20 cellular contexts compared by ENCODE assay signal in the genomic region with DNA sequence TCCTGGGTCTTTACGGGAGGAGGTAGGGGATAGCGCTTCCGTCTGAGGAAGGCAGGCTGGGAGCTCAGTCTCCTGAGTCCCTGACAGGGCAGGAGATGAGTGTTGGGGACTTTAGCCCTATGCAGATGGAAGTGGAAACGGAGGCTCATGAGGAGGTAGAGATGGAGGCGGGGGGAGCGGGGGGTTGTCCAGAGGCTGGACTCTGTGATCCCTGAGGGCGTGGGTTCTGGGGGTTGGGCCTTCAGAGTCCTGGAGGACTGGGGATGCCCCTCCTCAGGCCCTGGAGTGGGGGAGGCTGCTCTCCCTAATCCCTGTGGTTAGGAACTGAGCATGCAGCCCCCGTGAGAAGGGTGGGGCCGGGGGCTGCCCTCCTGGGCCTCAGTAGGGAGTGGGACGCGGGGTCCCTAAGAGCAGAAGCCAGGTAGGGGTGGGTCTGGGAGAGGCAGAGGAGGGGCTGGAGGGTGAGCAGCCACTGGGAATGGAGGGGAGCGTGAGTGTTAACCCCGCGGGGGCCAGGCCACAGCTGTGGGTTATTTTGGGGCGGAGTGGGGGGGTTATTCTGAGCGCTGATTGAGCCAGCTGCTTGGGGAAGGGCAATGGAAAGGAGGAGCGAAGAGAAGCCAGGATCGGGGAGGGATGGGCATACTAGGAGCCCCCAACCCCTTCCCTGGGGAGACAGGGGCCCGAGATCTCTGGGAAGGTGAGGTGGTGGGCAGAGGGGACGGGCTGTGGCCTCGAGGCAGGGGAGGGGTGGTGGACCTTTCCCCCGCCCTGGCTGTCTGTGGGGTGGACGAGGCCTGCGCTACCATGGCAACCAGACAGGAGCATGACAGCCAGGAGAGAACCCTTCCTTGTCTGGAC. TPM values are rescaled to one million over a fixed set of nuclear protein-coding genes. Genes with fewer than 3 reads are reported as not detected.
DNase-seq lines count a peak whose midpoint lies in the region; ATAC-seq and TF ChIP-seq lines count a peak whose summit lies in the region.
"Had no signal": no experiment of that assay in that cellular context is flagged by ENCODE, and none has a peak within 500 bp of the region (broad histone marks: within the 10 kb centered on the region; RNA-seq: fewer than 3 reads in every experiment).

No MANE protein-coding gene starts in this region.

- H3F3A ChIP-seq in neural progenitor cell (ENCODE audit: low read depth) = peaks cover 35% of the 10 kb centered on the region

- H3K4ac ChIP-seq in IMR-90 (ENCODE audit: low read depth, low read length) = no peak overlapping the region

- peaks cover 18 to 78% (median 65%) of the 10 kb centered on the region in 10 experiments for H3K4me1 ChIP-seq in BLaER1 treated with 17β-estradiol and CSF1 and Interleukin-3, amounts not matched to agents 10 nM and 100 nM
- H3K4me1 ChIP-seq in IMR-90 (ENCODE audit: control insufficient read depth, insufficient read depth, low read length) (peaks cover 4% of the 10 kb centered on the region; the same call in 1 of the 2 replicates), neural progenitor cell (peaks cover 29% of the 10 kb centered on the region), uterus (peaks cover 0 to 7% of the 10 kb centered on the region in 2 donors)

- intact Hi-C loops in IMR-90 (cut with micrococcal nuclease) = loop anchor here (10.0 kb wide), 1 partner anchor 71 kb away; the partner anchor contains the start of gene EMP3
- intact Hi-C loops in uterus (cut with DNase I; ENCODE audit: low total_unique reads) = loop anchor here (10.0 kb wide), 1 partner anchor 49 kb away; the partner anchor contains the start of gene GRWD1
- intact Hi-C loops in activated CD4-positive, alpha-beta memory T cell treated with anti-CD3 and anti-CD28 coated beads for 36 hours (cut with micrococcal nuclease) = loop anchor here (5.0 kb wide), 1 partner anchor 64 kb away; no protein-coding TSS in a partner anchor
- intact Hi-C loops in Calu3 (cut with micrococcal nuclease; ENCODE audit: unreplicated experiment) = no loop called here

- POLR2A ChIA-PET in IMR-90 (lab: Charles Lee; ENCODE audit: unreplicated experiment) = no interaction called here
- POLR2A ChIA-PET in activated CD4-positive, alpha-beta memory T cell treated with anti-CD3 and anti-CD28 coated beads for 36 hours (lab: Charles Lee) = no interaction called here

- no peak overlapping the region for H3K27ac ChIP-seq in BLaER1 treated with 17β-estradiol and CSF1 and Interleukin-3, amounts not matched to agents 10 nM and 100 nM
- no peak overlapping the region for H3K27ac ChIP-seq in IMR-90 (ENCODE audit: insufficient read depth, low read length)
- no peak overlapping the region for H3K27ac ChIP-seq in neural progenitor cell
- H3K27ac ChIP-seq in uterus = no peak overlapping the region
- H3K27ac ChIP-seq: gastroesophageal sphincter had no signal

- no peak for ATAC-seq in IMR-90 (ENCODE audit: low read depth)
- no peak for ATAC-seq in central memory CD8-positive, alpha-beta T cell (replicated peaks; ENCODE audit: extremely low read depth, poor library complexity, severe bottlenecking)
- ATAC-seq: gastroesophageal sphincter, T-helper 17 cell had no signal

- no peak overlapping the region for H2BK120ac ChIP-seq in IMR-90 (ENCODE audit: low read depth, low read length)

- no peak overlapping the region for H2BK15ac ChIP-seq in IMR-90 (ENCODE audit: low read depth, low read length)

- peaks cover under 1% of the 10 kb centered on the region for H3K79me2 ChIP-seq in neural progenitor cell (ENCODE audit: low read depth)

- no peak overlapping the region for H3K23ac ChIP-seq in IMR-90 (ENCODE audit: low read depth, low read length)

- no peak overlapping the region for H3K14ac ChIP-seq in IMR-90 (replicated peaks; ENCODE audit: low read depth, low read length)

- no peak overlapping the region for H2BK5ac ChIP-seq in IMR-90 (ENCODE audit: low read depth, low read length, poor library complexity, severe bottlenecking)

- H3K79me1 ChIP-seq in IMR-90 (ENCODE audit: low read depth in 1 of 2, low read length in 2 of 2) = peaks cover 0 to under 1% of the 10 kb centered on the region in 2 experiments; a peak in 1 of 4 replicates

- no peak for DNase-seq in IMR-90
- DNase-seq in central memory CD8-positive, alpha-beta T cell (ENCODE audit: low spot score in 2 of 2) = no peak
- DNase-seq in neural progenitor cell (ENCODE audit: low spot score) = peak; percentile 41
- DNase-seq in NCI-H2196 treated with DMSO at 0.1 percent for 48 hours (lab: John Stamatoyannopoulos, UW; ENCODE audit: unreplicated experiment) = no peak
- DNase-seq in uterus = no peak
- DNase-seq in activated CD4-positive, alpha-beta memory T cell treated with anti-CD3 and anti-CD28 coated beads for 36 hours = no peak
- DNase-seq in Calu3 = no peak
- DNase-seq: activated CD4-positive, CD25-positive, alpha-beta regulatory T cell treated with anti-CD3 and anti-CD28 coated beads, Interleukin-2, amount 50 U/mL, for 72 hours; cortex of kidney; GF-D8; naive B cell; NCI-H1048; NK-92 treated with Interleukin-12 subunit alpha and Interleukin-12 subunit beta, amount 100 ng/mL, for 24 hours; stimulated activated CD4-positive, alpha-beta T cell treated with anti-CD3 and anti-CD28 coated beads, Interleukin-1b, Interleukin-23, amount 100 ng/mL, for 48 hours; T-helper 17 cell had no signal

- peaks cover 0 to 17% (median 7%) of the 10 kb centered on the region in 11 experiments; a peak in 14 of 22 replicates for H3K9me3 ChIP-seq in BLaER1 treated with 17β-estradiol and CSF1 and Interleukin-3, amounts not matched to agents 10 nM and 100 nM (replicated peaks in 1 of 11)
- no peaks in the 10 kb centered on the region for H3K9me3 ChIP-seq in IMR-90 (ENCODE audit: control insufficient read depth, insufficient read depth, low read length)
- no peaks in the 10 kb centered on the region for H3K9me3 ChIP-seq in neural progenitor cell (ENCODE audit: low read depth)
- no peaks in the 10 kb centered on the region for H3K9me3 ChIP-seq in uterus
- H3K9me3 ChIP-seq: gastroesophageal sphincter had no signal

- H4K8ac ChIP-seq in IMR-90 (ENCODE audit: low read depth in 2 of 2, low read length in 2 of 2) = no peak overlapping the region

- no peak for TF ChIP-seq POLR2A in IMR-90 (IDR thresholded peaks at IDR 0.05; ENCODE audit: low read depth, low read length)
- no peak for TF ChIP-seq POLR2A in uterus (IDR thresholded peaks at IDR 0.05)

- H3K4me1 Mint-ChIP-seq in central memory CD8-positive, alpha-beta T cell = peaks cover 61% of the 10 kb centered on the region
- H3K4me1 Mint-ChIP-seq in neural progenitor cell (peaks cover 63% of the 10 kb centered on the region), Calu3 (ENCODE audit: low read depth, unreplicated experiment) (peaks cover 34% of the 10 kb centered on the region)
- peaks cover 38% of the 10 kb centered on the region for H3K4me1 Mint-ChIP-seq in activated CD4-positive, alpha-beta memory T cell treated with anti-CD3 and anti-CD28 coated beads for 36 hours (ENCODE audit: low read depth)

- H2AFZ ChIP-seq in IMR-90 (replicated peaks; ENCODE audit: low read length, poor library complexity) = peak overlapping the region; percentile 21
- H2AFZ ChIP-seq in neural progenitor cell (replicated peaks) = no peak overlapping the region

- peaks cover 0 to 14% (median 0%) of the 10 kb centered on the region in 11 experiments; a peak in 3 of 22 replicates for H4K20me1 ChIP-seq in BLaER1 treated with 17β-estradiol and CSF1 and Interleukin-3, amounts not matched to agents 10 nM and 100 nM
- H4K20me1 ChIP-seq in IMR-90 (ENCODE audit: insufficient read depth, low read length) = no peaks in the 10 kb centered on the region; the same call in 1 of the 2 replicates
- no peaks in the 10 kb centered on the region for H4K20me1 ChIP-seq in neural progenitor cell (ENCODE audit: low read depth)

- peaks cover 19% of the 10 kb centered on the region for H3K36me3 Mint-ChIP-seq in central memory CD8-positive, alpha-beta T cell (ENCODE audit: insufficient read depth)
- H3K36me3 Mint-ChIP-seq in neural progenitor cell (peaks cover 2% of the 10 kb centered on the region), Calu3 (ENCODE audit: insufficient read depth, unreplicated experiment) (peaks cover 38% of the 10 kb centered on the region)
- H3K36me3 Mint-ChIP-seq in activated CD4-positive, alpha-beta memory T cell treated with anti-CD3 and anti-CD28 coated beads for 36 hours = no peaks in the 10 kb centered on the region

- no peak overlapping the region for H4K5ac ChIP-seq in IMR-90 (ENCODE audit: low read depth, low read length)

- H3K4me2 ChIP-seq in BLaER1 treated with 17β-estradiol and CSF1 and Interleukin-3, amounts not matched to agents 10 nM and 100 nM = peak overlapping the region in 9 of 11 experiments; percentile 23 to 99 (median 60); a peak in 15 of 22 replicates
- no peak overlapping the region for H3K4me2 ChIP-seq in IMR-90 (ENCODE audit: low read depth, low read length)
- peak overlapping the region; percentile 18 for H3K4me2 ChIP-seq in neural progenitor cell

- no TSS peak for BruUV-seq in IMR-90 (replicated peaks; lab: Mats Ljungman, UMichigan)
- no TSS peak for BruUV-seq in Calu3 (replicated peaks; lab: Mats Ljungman, UMichigan)

- peak overlapping the region in 2 of 10 experiments; percentile 25 to 34; a peak in 3 of 20 replicates for H3K4me3 ChIP-seq in BLaER1 treated with 17β-estradiol and CSF1 and Interleukin-3, amounts not matched to agents 10 nM and 100 nM
- H3K4me3 ChIP-seq in IMR-90 (ENCODE audit: insufficient read depth, low read depth, low read length) (no peak overlapping the region), neural progenitor cell (no peak overlapping the region), uterus (no peak overlapping the region)
- H3K4me3 ChIP-seq: gastroesophageal sphincter had no signal

- H3K18ac ChIP-seq in IMR-90 (ENCODE audit: low read depth, low read length) = no peak overlapping the region

- dilution Hi-C loops in IMR-90 (cut with HindIII; ENCODE audit: low sequenced_read_pairs, unreplicated experiment) = no loop called here

- H2AK9ac ChIP-seq in IMR-90 (replicated peaks; ENCODE audit: low read depth, low read length, poor library complexity) = no peak overlapping the region

- H2AK5ac ChIP-seq in IMR-90 (ENCODE audit: low read depth, low read length) = no peak overlapping the region

- H3K27me3 Mint-ChIP-seq in central memory CD8-positive, alpha-beta T cell = peaks cover 41% of the 10 kb centered on the region
- H3K27me3 Mint-ChIP-seq in neural progenitor cell (ENCODE audit: insufficient read depth, low read depth) = peaks cover 47% of the 10 kb centered on the region
- peaks cover 34% of the 10 kb centered on the region for H3K27me3 Mint-ChIP-seq in activated CD4-positive, alpha-beta memory T cell treated with anti-CD3 and anti-CD28 coated beads for 36 hours
- H3K27me3 Mint-ChIP-seq in Calu3 (ENCODE audit: unreplicated experiment) = peaks cover 91% of the 10 kb centered on the region

- H3K36me3 ChIP-seq in BLaER1 treated with 17β-estradiol and CSF1 and Interleukin-3, amounts not matched to agents 10 nM and 100 nM = no peaks in the 10 kb centered on the region
- H3K36me3 ChIP-seq in IMR-90 (ENCODE audit: control insufficient read depth, insufficient read depth, low read length) = no peaks in the 10 kb centered on the region
- H3K36me3 ChIP-seq in neural progenitor cell = no peaks in the 10 kb centered on the region
- H3K36me3 ChIP-seq in uterus = no peaks in the 10 kb centered on the region
- H3K36me3 ChIP-seq: gastroesophageal sphincter had no signal

- no peak overlapping the region for H2BK20ac ChIP-seq in IMR-90 (ENCODE audit: low read depth, low read length)

- in situ Hi-C loops in IMR-90 (cut with MboI; ENCODE audit: low sequenced_read_pairs) = no loop called here

- H3K9me3 Mint-ChIP-seq in central memory CD8-positive, alpha-beta T cell = peaks cover 6% of the 10 kb centered on the region
- H3K9me3 Mint-ChIP-seq in neural progenitor cell (peaks cover 2% of the 10 kb centered on the region), Calu3 (ENCODE audit: low read depth, unreplicated experiment) (peaks cover 3% of the 10 kb centered on the region)
- peaks cover 2% of the 10 kb centered on the region for H3K9me3 Mint-ChIP-seq in activated CD4-positive, alpha-beta memory T cell treated with anti-CD3 and anti-CD28 coated beads for 36 hours

- peaks cover 70 to 82% (median 77%) of the 10 kb centered on the region in 11 experiments for H3K27me3 ChIP-seq in BLaER1 treated with 17β-estradiol and CSF1 and Interleukin-3, amounts not matched to agents 10 nM and 100 nM
- peaks cover 54% of the 10 kb centered on the region for H3K27me3 ChIP-seq in IMR-90 (ENCODE audit: control insufficient read depth, insufficient read depth, low read length)
- peaks cover 69% of the 10 kb centered on the region for H3K27me3 ChIP-seq in neural progenitor cell
- H3K27me3 ChIP-seq in uterus = peaks cover 25 to 44% of the 10 kb centered on the region in 2 donors

- CTCF ChIA-PET in IMR-90 (lab: Yijun Ruan, JAX) = no interaction called here
- CTCF ChIA-PET in activated CD4-positive, alpha-beta memory T cell treated with anti-CD3 and anti-CD28 coated beads for 36 hours (lab: Charles Lee) = no interaction called here
- CTCF ChIA-PET in Calu3 (lab: Charles Lee) = interaction anchor here (0.8 kb wide), 1 partner anchor 64 kb away, joined by 3 read pairs; no protein-coding TSS in a partner anchor

- H4K91ac ChIP-seq in IMR-90 (ENCODE audit: insufficient read depth, low read depth, low read length) = no peak overlapping the region

- WGBS in IMR-90 (ENCODE audit: extremely low coverage in 2 of 2, insufficient read length in 1 of 2), 2 experiments = 90% methylated on average over 7 of the region's 24 CpGs; no CpG with 5 or more reads in 1 of the 2 experiments

- no peak for TF ChIP-seq CTCF in IMR-90 (conservative IDR thresholded peaks at IDR 0.05; ENCODE audit: low read depth, low read length)
- no peak for TF ChIP-seq CTCF in neural progenitor cell (IDR thresholded peaks at IDR 0.05)
- TF ChIP-seq CTCF in uterus (IDR thresholded peaks at IDR 0.05) = no peak
- no peak for TF ChIP-seq CTCF in Calu3 (IDR thresholded peaks at IDR 0.05; ENCODE audit: unreplicated experiment)

- H3K27ac Mint-ChIP-seq in central memory CD8-positive, alpha-beta T cell (ENCODE audit: low read depth) = no peak overlapping the region
- H3K27ac Mint-ChIP-seq in neural progenitor cell (no peak overlapping the region), Calu3 (ENCODE audit: unreplicated experiment) (no peak overlapping the region)
- H3K27ac Mint-ChIP-seq in activated CD4-positive, alpha-beta memory T cell treated with anti-CD3 and anti-CD28 coated beads for 36 hours = no peak overlapping the region

- TF ChIP-seq RAD21 in IMR-90 (IDR thresholded peaks at IDR 0.05; ENCODE audit: low read length) = no peak

- H3K9ac ChIP-seq in BLaER1 treated with 17β-estradiol and CSF1 and Interleukin-3, amounts not matched to agents 10 nM and 100 nM = peak overlapping the region in 1 of 11 experiments; percentile 38; a peak in 1 of 22 replicates
- no peak overlapping the region for H3K9ac ChIP-seq in IMR-90 (ENCODE audit: low read depth, low read length)
- no peak overlapping the region for H3K9ac ChIP-seq in neural progenitor cell

- no peak overlapping the region for H3K56ac ChIP-seq in IMR-90 (ENCODE audit: extremely low read depth, insufficient read depth, low read length)

- H3K4me3 Mint-ChIP-seq in central memory CD8-positive, alpha-beta T cell = peak overlapping the region; percentile 37
- H3K4me3 Mint-ChIP-seq in neural progenitor cell (peak overlapping the region; percentile 74), Calu3 (ENCODE audit: low read depth, unreplicated experiment) (no peak overlapping the region)
- no peak overlapping the region for H3K4me3 Mint-ChIP-seq in activated CD4-positive, alpha-beta memory T cell treated with anti-CD3 and anti-CD28 coated beads for 36 hours

- peaks cover 3% of the 10 kb centered on the region; the same call in 1 of the 2 replicates for H3K9me1 ChIP-seq in IMR-90 (ENCODE audit: insufficient read depth, low read length)

RNA-seq across cellular contexts. Expression of gene GRIN2D, which starts 2.8 kb away (rescaled TPM):
- total RNA-seq in IMR-90 (2012; rRNA removed) (under 0.01 TPM in 2 replicates), neural progenitor cell (ENCODE audit: low replicate concordance) (0.28 and 0.45 TPM in 2 replicates), uterus (1 to 10 TPM in 1 of 4 donors, under 1 TPM in 2, not detected in 1; under 0.01 to 2.4 (median 0.21) TPM), Calu3 (2022) (0.15 TPM in 1 of 2 replicates, not detected in the other)
- polyA plus RNA-seq in IMR-90 (2012; rRNA removed) = 0.23 and 0.24 TPM in 2 replicates
- 0.16 and 0.30 TPM in 2 replicates for polyA plus RNA-seq in IMR-90 (2012; cell fraction: cytosol; rRNA removed)
- polyA plus RNA-seq in IMR-90 (2012; cell fraction: nucleus; rRNA removed; ENCODE audit: low replicate concordance) = 0.30 and 0.69 TPM in 2 replicates
- under 1 TPM; 0.07 TPM for total RNA-seq in activated CD4-positive, alpha-beta memory T cell treated with anti-CD3 and anti-CD28 coated beads for 36 hours

RNA-seq across cellular contexts. Expression of gene KDELR1, which starts 4.9 kb away (rescaled TPM):
- total RNA-seq in IMR-90 (2012; rRNA removed) (57.8 and 58.8 TPM in 2 replicates), neural progenitor cell (ENCODE audit: low replicate concordance) (106 and 161 TPM in 2 replicates), uterus (100 to 1,000 TPM in 2 of 4 donors, 10 to 100 TPM in 2; 58.5 to 137 (median 89.3) TPM), Calu3 (2022) (185 and 194 TPM in 2 replicates)
- 171 and 180 TPM in 2 replicates for polyA plus RNA-seq in IMR-90 (2012; rRNA removed)
- polyA plus RNA-seq in IMR-90 (2012; cell fraction: cytosol; rRNA removed) = 156 and 249 TPM in 2 replicates
- 112 and 118 TPM in 2 replicates for polyA plus RNA-seq in IMR-90 (2012; cell fraction: nucleus; rRNA removed; ENCODE audit: low replicate concordance)
- 10 to 100 TPM; 82.9 to 88.1 TPM for total RNA-seq in activated CD4-positive, alpha-beta memory T cell treated with anti-CD3 and anti-CD28 coated beads for 36 hours

RNA-seq across cellular contexts. Expression of gene SYNGR4, which starts 32.1 kb away (rescaled TPM):
- total RNA-seq in IMR-90 (2012; rRNA removed) = not detected in 2 replicates
- not detected in 2 replicates for polyA plus RNA-seq in IMR-90 (2012; rRNA removed)
- polyA plus RNA-seq in IMR-90 (2012; cell fraction: cytosol; rRNA removed) = 0.08 TPM in 1 of 2 replicates, not detected in the other
- polyA plus RNA-seq in IMR-90 (2012; cell fraction: nucleus; rRNA removed; ENCODE audit: low replicate concordance) = not detected in 2 replicates
- not detected in 2 replicates for total RNA-seq in neural progenitor cell (ENCODE audit: low replicate concordance)
- total RNA-seq in uterus = not detected
- total RNA-seq in activated CD4-positive, alpha-beta memory T cell treated with anti-CD3 and anti-CD28 coated beads for 36 hours = under 1 TPM in 1 of 2 experiments, not detected in 1; 0.21 TPM
- total RNA-seq in Calu3 (2022) = not detected in 2 replicates
- total RNA-seq: epithelial cell of proximal tubule, gastroesophageal sphincter, lower leg skin, subcutaneous adipose tissue, T-helper 17 cell had no signal

RNA-seq across cellular contexts. Expression of gene TMEM143, which starts 32.5 kb away (rescaled TPM):
- total RNA-seq in IMR-90 (2012; rRNA removed) (1.1 and 1.3 TPM in 2 replicates), neural progenitor cell (ENCODE audit: low replicate concordance) (3.1 and 9.4 TPM in 2 replicates), uterus (1 to 10 TPM in 3 of 4 donors, under 1 TPM in 1; 0.88 to 6.7 (median 5.8) TPM), Calu3 (2022) (10.4 and 14.8 TPM in 2 replicates)
- 7.6 and 8.6 TPM in 2 replicates for polyA plus RNA-seq in IMR-90 (2012; rRNA removed)
- 4.5 and 6.5 TPM in 2 replicates for polyA plus RNA-seq in IMR-90 (2012; cell fraction: cytosol; rRNA removed)
- polyA plus RNA-seq in IMR-90 (2012; cell fraction: nucleus; rRNA removed; ENCODE audit: low replicate concordance) = 39.2 and 52.3 TPM in 2 replicates
- 10 to 100 TPM; 17.1 to 17.9 TPM for total RNA-seq in activated CD4-positive, alpha-beta memory T cell treated with anti-CD3 and anti-CD28 coated beads for 36 hours

RNA-seq across cellular contexts. Expression of gene GRWD1, which starts 49.5 kb away (rescaled TPM):
- total RNA-seq in IMR-90 (2012; rRNA removed) (22.0 and 32.5 TPM in 2 replicates), neural progenitor cell (ENCODE audit: low replicate concordance) (10.6 and 31.5 TPM in 2 replicates), uterus (10 to 100 TPM in 2 of 4 donors, 1 to 10 TPM in 2; 7.7 to 33.8 (median 21.3) TPM), Calu3 (2022) (75.0 and 76.7 TPM in 2 replicates)
- polyA plus RNA-seq in IMR-90 (2012; rRNA removed) = 22.5 and 25.2 TPM in 2 replicates
- polyA plus RNA-seq in IMR-90 (2012; cell fraction: cytosol; rRNA removed) = 20.0 and 42.6 TPM in 2 replicates
- polyA plus RNA-seq in IMR-90 (2012; cell fraction: nucleus; rRNA removed; ENCODE audit: low replicate concordance) = 13.1 and 26.6 TPM in 2 replicates
- 10 to 100 TPM; 38.8 to 45.3 TPM for total RNA-seq in activated CD4-positive, alpha-beta memory T cell treated with anti-CD3 and anti-CD28 coated beads for 36 hours

Comparison
In these comparisons a context has a peak if more than half of its experiments do, and no peak if none do; other contexts are left out.
1. H3K4me3 Mint-ChIP-seq: peak in central memory CD8-positive, alpha-beta T cell (single experiment) and neural progenitor cell (single experiment); none in activated CD4-positive, alpha-beta memory T cell treated with anti-CD3 and anti-CD28 coated beads for 36 hours (single experiment) and Calu3 (single experiment).